ENCODE assay signal across 16 cellular contexts in the genomic region with DNA sequence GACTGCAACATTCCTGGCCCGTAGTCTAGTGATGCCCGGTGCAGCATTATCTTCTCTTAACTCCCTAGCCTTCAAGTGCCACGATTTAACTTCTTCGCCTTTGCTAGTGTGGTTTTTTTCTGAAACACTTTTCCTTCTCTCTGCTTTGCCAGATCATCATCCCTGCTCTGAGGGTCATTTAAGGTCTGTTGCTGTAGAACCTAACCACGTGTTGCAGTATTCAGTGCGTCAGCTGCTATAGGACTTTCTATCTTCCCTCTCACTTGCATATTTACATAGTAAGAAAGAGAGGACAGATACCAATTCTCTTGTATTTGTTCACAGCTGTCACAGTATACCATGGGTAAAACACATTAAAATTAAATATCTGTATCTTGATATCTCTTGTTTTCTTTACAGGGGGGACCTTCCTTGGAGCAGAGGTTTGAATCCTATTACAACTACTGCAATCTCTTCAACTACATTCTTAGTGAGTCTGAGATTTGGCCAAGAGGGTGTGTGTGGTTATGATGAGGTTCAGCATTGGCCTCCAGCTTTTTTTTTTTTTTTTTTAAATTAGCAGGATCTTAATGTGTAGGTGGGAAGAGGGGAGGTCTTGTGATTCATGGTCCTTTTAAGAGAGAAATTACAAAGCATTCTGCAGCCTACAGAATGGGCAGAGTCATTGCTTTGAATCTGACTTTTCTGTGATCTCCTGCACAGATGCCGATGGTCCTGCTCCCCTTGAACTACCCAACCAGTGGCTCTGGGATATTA. TPM values are rescaled to one million over a fixed set of nuclear protein-coding genes. Genes with fewer than 3 reads are reported as not detected.
DNase-seq lines count a peak whose midpoint lies in the region; ATAC-seq, FAIRE-seq and TF ChIP-seq lines count a peak whose summit lies in the region.
"Had no signal": no experiment of that assay in that cellular context is flagged by ENCODE, and none has a peak within 500 bp of the region (broad histone marks: within the 10 kb centered on the region; RNA-seq: fewer than 3 reads in every experiment).

No MANE protein-coding gene starts in this region.

- H3K4me3 Mint-ChIP-seq in MCF 10A (ENCODE audit: unreplicated experiment) = no peak overlapping the region
- H3K4me3 Mint-ChIP-seq in stimulated activated effector memory CD8-positive, alpha-beta T cell treated with anti-CD3 and anti-CD28 coated beads, Interleukin-12 subunit alpha, Interleukin-12 subunit beta, amount 100 ng/mL, for 72 hours = no peak overlapping the region
- H3K4me3 Mint-ChIP-seq: activated naive CD8-positive, alpha-beta T cell; T-helper 2 cell treated with Interferon-gamma antibody and Interleukin-4, amounts not matched to agents 5 μg/mL and 100 μg/mL, for 36 hours had no signal

- H2AFZ ChIP-seq in mammary epithelial cell (ENCODE audit: low read depth, low read length) = no peak overlapping the region

- H3K27me3 ChIP-seq in mammary epithelial cell (ENCODE audit: insufficient read depth, low read length) = no peaks in the 10 kb centered on the region
- H3K27me3 ChIP-seq in adrenal gland = no peaks in the 10 kb centered on the region

- in situ Hi-C loops in mammary epithelial cell (cut with MboI; ENCODE audit: low sequenced_read_pairs in 2 of 2) = no loop called here

- no peaks in the 10 kb centered on the region for H4K20me1 ChIP-seq in mammary epithelial cell (ENCODE audit: insufficient read depth, low read length)

- H3K4me3 ChIP-seq in mammary epithelial cell (replicated peaks in 1 of 3; ENCODE audit: insufficient read depth in 1 of 3, low read depth in 2 of 3, low read length in 3 of 3) (no peak overlapping the region), adrenal gland (no peak overlapping the region)

- H3K27ac Mint-ChIP-seq in MCF 10A (ENCODE audit: low read depth, unreplicated experiment) = peak overlapping the region; percentile 49
- H3K27ac Mint-ChIP-seq in stimulated activated effector memory CD8-positive, alpha-beta T cell treated with anti-CD3 and anti-CD28 coated beads, Interleukin-12 subunit alpha, Interleukin-12 subunit beta, amount 100 ng/mL, for 72 hours = peak overlapping the region; percentile 37
- H3K27ac Mint-ChIP-seq: T-helper 2 cell treated with Interferon-gamma antibody and Interleukin-4, amounts not matched to agents 5 μg/mL and 100 μg/mL, for 36 hours had no signal

- POLR2A ChIA-PET in MCF 10A (lab: Yijun Ruan, JAX) = interaction anchor here (1.3 to 3.0 kb wide), 4 partner anchors 12 to 34 kb away, joined by 3 to 15 read pairs (median 8); partner anchors contain the start of genes ANKRD54 and EIF3L

- H3K4me2 ChIP-seq in mammary epithelial cell (ENCODE audit: insufficient read depth, low read depth, low read length) = no peak overlapping the region
- H3K4me2 ChIP-seq: KMS-11 had no signal

- TF ChIP-seq CTCF in MCF 10A (IDR thresholded peaks at IDR 0.05; ENCODE audit: unreplicated experiment) (no peak), mammary epithelial cell (conservative IDR thresholded peaks at IDR 0.05 in 1 of 2, IDR thresholded peaks at IDR 0.05 in 1 of 2; ENCODE audit: extremely low read depth in 1 of 2, insufficient read depth in 1 of 2, low read depth in 1 of 2, low read length in 2 of 2) (no peak), adrenal gland (IDR thresholded peaks at IDR 0.05) (no peak)

- intact Hi-C loops in MCF 10A (cut with micrococcal nuclease) = loop anchor here (1.0 kb wide), 1 partner anchor 45 kb away; no protein-coding TSS in a partner anchor
- intact Hi-C loops in mammary epithelial cell (cut with micrococcal nuclease) = loop anchor here (1.0 to 10.0 kb wide), 2 partner anchors 45 to 258 kb away; partner anchors contain the start of gene GGA1
- intact Hi-C loops in adrenal gland (cut with DNase I) = loop anchor here (5.0 kb wide), 1 partner anchor 45 kb away; no protein-coding TSS in a partner anchor

- peak; percentile 58 for FAIRE-seq in islet of Langerhans (lab: Jason Lieb, UNC)

- TF ChIP-seq POLR2A in adrenal gland (IDR thresholded peaks at IDR 0.05) = no peak

- no peaks in the 10 kb centered on the region for H3K9me3 ChIP-seq in mammary epithelial cell (replicated peaks; ENCODE audit: insufficient read depth, low read length)
- no peaks in the 10 kb centered on the region for H3K9me3 ChIP-seq in adrenal gland (replicated peaks in 1 of 3)
- H3K9me3 ChIP-seq: Caco-2 had no signal

- 91% methylated on average over 7 of the region's 7 CpGs for WGBS in mammary epithelial cell (ENCODE audit: low coverage, missing lambda C conversion rate)
- 46 to 56% (median 55%) methylated on average over 7 of the region's 7 CpGs for WGBS in adrenal gland, 4 donors

- no peak overlapping the region for H3K9ac ChIP-seq in mammary epithelial cell (ENCODE audit: insufficient read depth, low read length)
- H3K9ac ChIP-seq: KMS-11 had no signal

- CTCF ChIA-PET in MCF 10A (lab: Yijun Ruan, JAX) = interaction anchor here (0.5 to 4.8 kb wide), 57 partner anchors 10 to 783 kb away, joined by 3 to 78 read pairs (median 4); partner anchors contain the start of genes ANKRD54, EIF3L, GCAT and MICALL1
- CTCF ChIA-PET in mammary epithelial cell (lab: Charles Lee; ENCODE audit: low non-redundant PET) = interaction anchor here (0.6 to 1.2 kb wide), 7 partner anchors 13 to 270 kb away, joined by 3 to 7 read pairs (median 5); partner anchors contain the start of gene ANKRD54

- H3K9me3 Mint-ChIP-seq in MCF 10A (ENCODE audit: unreplicated experiment) = no peaks in the 10 kb centered on the region
- no peaks in the 10 kb centered on the region for H3K9me3 Mint-ChIP-seq in stimulated activated effector memory CD8-positive, alpha-beta T cell treated with anti-CD3 and anti-CD28 coated beads, Interleukin-12 subunit alpha, Interleukin-12 subunit beta, amount 100 ng/mL, for 72 hours
- H3K9me3 Mint-ChIP-seq: T-helper 2 cell treated with Interferon-gamma antibody and Interleukin-4, amounts not matched to agents 5 μg/mL and 100 μg/mL, for 36 hours had no signal

- peaks cover 39% of the 10 kb centered on the region for H3K79me2 ChIP-seq in mammary epithelial cell (ENCODE audit: insufficient read depth, low read length)

- peaks cover 50% of the 10 kb centered on the region for H3K36me3 ChIP-seq in mammary epithelial cell (ENCODE audit: insufficient read depth, low read length)
- peaks cover 0 to 89% of the 10 kb centered on the region in 2 donors for H3K36me3 ChIP-seq in adrenal gland (replicated peaks in 1 of 2)

- H3K4me1 ChIP-seq in mammary epithelial cell (ENCODE audit: insufficient read depth, low read length) (no peaks in the 10 kb centered on the region), adrenal gland (replicated peaks in 1 of 2) (peaks cover 4 to 14% of the 10 kb centered on the region in 2 donors)
- H3K4me1 ChIP-seq: Caco-2 had no signal

- dilution Hi-C loops in mammary epithelial cell (cut with HindIII; ENCODE audit: low sequenced_read_pairs) = loop anchor here (5.0 kb wide), 1 partner anchor 45 kb away; no protein-coding TSS in a partner anchor

- DNase-seq in MCF 10A (ENCODE audit: unreplicated experiment) = no peak
- DNase-seq in mammary epithelial cell = no peak
- DNase-seq in adrenal gland = peak in 1 of 7 donors; percentile 40
- DNase-seq in stimulated activated effector memory CD8-positive, alpha-beta T cell treated with anti-CD3 and anti-CD28 coated beads, Interleukin-12 subunit alpha, Interleukin-12 subunit beta, amount 100 ng/mL, for 72 hours (ENCODE audit: low spot score in 2 of 2) = no peak
- no peak for DNase-seq in AML-193 (lab: John Stamatoyannopoulos, UW)
- no peak for DNase-seq in glomerular visceral epithelial cell (ENCODE audit: extremely low spot score)
- DNase-seq: NCI-H1417 treated with DMSO at 0.1 percent for 48 hours, NCI-H226 had no signal

- peaks cover 97% of the 10 kb centered on the region for H3K36me3 Mint-ChIP-seq in MCF 10A (ENCODE audit: insufficient read depth, unreplicated experiment)
- peaks cover 100% of the 10 kb centered on the region for H3K36me3 Mint-ChIP-seq in stimulated activated effector memory CD8-positive, alpha-beta T cell treated with anti-CD3 and anti-CD28 coated beads, Interleukin-12 subunit alpha, Interleukin-12 subunit beta, amount 100 ng/mL, for 72 hours
- H3K36me3 Mint-ChIP-seq: activated naive CD8-positive, alpha-beta T cell had no signal

- BruUV-seq in MCF 10A (replicated peaks; lab: Mats Ljungman, UMichigan) (no TSS peak), mammary epithelial cell (replicated peaks; lab: Mats Ljungman, UMichigan) (no TSS peak)

- ATAC-seq in stimulated activated effector memory CD8-positive, alpha-beta T cell treated with anti-CD3 and anti-CD28 coated beads, Interleukin-12 subunit alpha, Interleukin-12 subunit beta, amount 100 ng/mL, for 72 hours = no peak
- no peak for ATAC-seq in GM21381 (IDR thresholded peaks at IDR 0.05; ENCODE audit: unreplicated experiment)

- no peak overlapping the region for H3K27ac ChIP-seq in mammary epithelial cell (ENCODE audit: insufficient read depth, low read depth, low read length)
- H3K27ac ChIP-seq in adrenal gland = peak overlapping the region in 3 of 5 donors; percentile 33 to 67 (median 46)
- H3K27ac ChIP-seq: KMS-11 had no signal

- H3K27me3 Mint-ChIP-seq in MCF 10A (ENCODE audit: insufficient read depth, unreplicated experiment) = no peaks in the 10 kb centered on the region
- H3K27me3 Mint-ChIP-seq: activated naive CD8-positive, alpha-beta T cell had no signal

- peaks cover 10% of the 10 kb centered on the region for H3K4me1 Mint-ChIP-seq in MCF 10A (ENCODE audit: insufficient read depth, unreplicated experiment)
- H3K4me1 Mint-ChIP-seq in stimulated activated effector memory CD8-positive, alpha-beta T cell treated with anti-CD3 and anti-CD28 coated beads, Interleukin-12 subunit alpha, Interleukin-12 subunit beta, amount 100 ng/mL, for 72 hours = peaks cover 7% of the 10 kb centered on the region

RNA-seq across cellular contexts. Expression of gene EIF3L, which starts 13.5 kb away (rescaled TPM):
- 395 and 505 TPM in 2 replicates for total RNA-seq in MCF 10A (2022)
- 100 to 1,000 TPM; 350 to 368 TPM for total RNA-seq in mammary epithelial cell
- 693 TPM for polyA plus RNA-seq in mammary epithelial cell
- polyA minus RNA-seq in mammary epithelial cell = 476 TPM
- total RNA-seq in adrenal gland = 100 to 1,000 TPM; 188 to 474 (median 396) TPM
- 100 to 1,000 TPM; 210 to 425 (median 291) TPM for polyA plus RNA-seq in adrenal gland

RNA-seq across cellular contexts. Expression of gene ANKRD54, which starts 18.6 kb away (rescaled TPM):
- total RNA-seq in MCF 10A (2022) (26.0 and 26.7 TPM in 2 replicates), mammary epithelial cell (10 to 100 TPM; 20.3 to 20.5 TPM), adrenal gland (100 to 1,000 TPM in 1 of 8 donors, 10 to 100 TPM in 7; 24.0 to 114 (median 42.2) TPM)
- polyA plus RNA-seq in mammary epithelial cell (22.3 TPM), adrenal gland (10 to 100 TPM; 32.9 to 44.1 (median 40.6) TPM)
- 21.3 TPM for polyA minus RNA-seq in mammary epithelial cell

RNA-seq across cellular contexts. Expression of gene GALR3, which starts 39.6 kb away (rescaled TPM):
- total RNA-seq in MCF 10A (2022) = 0.26 and 0.27 TPM in 2 replicates
- total RNA-seq in mammary epithelial cell = not detected
- polyA plus RNA-seq in mammary epithelial cell = not detected
- polyA minus RNA-seq in mammary epithelial cell = not detected
- under 1 TPM in 1 of 8 donors, not detected in 7; 0.19 TPM for total RNA-seq in adrenal gland
- polyA plus RNA-seq in adrenal gland = not detected
- total RNA-seq: cerebellum, glomerular endothelial cell had no signal

RNA-seq across cellular contexts. Expression of gene MICALL1, which starts 43.3 kb away (rescaled TPM):
- total RNA-seq in MCF 10A (2022) (164 and 165 TPM in 2 replicates), mammary epithelial cell (100 to 1,000 TPM; 247 to 249 TPM), adrenal gland (10 to 100 TPM; 14.5 to 25.2 (median 17.7) TPM)
- polyA plus RNA-seq in mammary epithelial cell (129 TPM), adrenal gland (10 to 100 TPM in 1 of 3 donors, 1 to 10 TPM in 2; 5.7 to 14.0 (median 6.6) TPM)
- 299 TPM for polyA minus RNA-seq in mammary epithelial cell

RNA-seq across cellular contexts. Expression of gene GCAT, which starts 55.0 kb away (rescaled TPM):
- 21.5 and 32.8 TPM in 2 replicates for total RNA-seq in MCF 10A (2022)
- total RNA-seq in mammary epithelial cell = 10 to 100 TPM; 17.3 to 22.4 TPM
- 13.6 TPM for polyA plus RNA-seq in mammary epithelial cell
- 6.3 TPM for polyA minus RNA-seq in mammary epithelial cell
- 10 to 100 TPM; 20.5 to 87.9 (median 30.4) TPM for total RNA-seq in adrenal gland
- polyA plus RNA-seq in adrenal gland = 10 to 100 TPM; 18.2 to 37.2 (median 37.1) TPM
